10 cellular contexts compared by ENCODE assay signal in genomic region chr2:74566423-74567085, GRCh38. TPM values are rescaled to one million over a fixed set of nuclear protein-coding genes. Genes with fewer than 3 reads are reported as not detected.
DNase-seq lines count a peak whose midpoint lies in the region; FAIRE-seq and TF ChIP-seq lines count a peak whose summit lies in the region.
"Had no signal": no experiment of that assay in that cellular context is flagged by ENCODE, and none has a peak within 500 bp of the region (broad histone marks: within the 10 kb centered on the region; RNA-seq: fewer than 3 reads in every experiment).

No MANE protein-coding gene starts in this region.

- CTCF ChIA-PET in AG04450 (lab: Charles Lee): interaction anchor here (1.3 to 1.9 kb wide), 3 partner anchors 8 to 22 kb away, joined by 5 to 7 read pairs (median 6); no protein-coding TSS in a partner anchor

- H3K9me3 Mint-ChIP-seq in endothelial cell (ENCODE audit: unreplicated experiment): no peaks in the 10 kb centered on the region

- H3K9me3 ChIP-seq in AG04450 (ENCODE audit: control insufficient read depth, insufficient read depth, low read length): no peaks in the 10 kb centered on the region

- H3K27me3 ChIP-seq in AG04450 (ENCODE audit: control insufficient read depth, insufficient read depth, low read length): no peaks in the 10 kb centered on the region

- H3K4me3 Mint-ChIP-seq in endothelial cell (ENCODE audit: unreplicated experiment): no peak overlapping the region

- H3K27ac ChIP-seq in AG04450 (ENCODE audit: low read depth, low read length): peak overlapping the region; percentile 69

- no peak for DNase-seq in AG04450 (ENCODE audit: low read depth, low spot score)
- no peak for DNase-seq in GM12892 (ENCODE audit: insufficient read length)
- DNase-seq in SK-MEL-5 (ENCODE audit: low read depth, low spot score): peak; percentile 59
- DNase-seq in fibroblast of the aortic adventitia (ENCODE audit: low read depth): peak; percentile 95
- DNase-seq in NCI-H82 (lab: John Stamatoyannopoulos, UW): no peak
- DNase-seq in endothelial cell (ENCODE audit: low spot score): no peak
- DNase-seq in Kasumi-1 (lab: John Stamatoyannopoulos, UW): no peak
- no peak for DNase-seq in stimulated activated naive CD4-positive, alpha-beta T cell (lab: John Stamatoyannopoulos, UW)
- DNase-seq: GF-D8 had no signal

- no peak for TF ChIP-seq POLR2A in GM12892 (IDR thresholded peaks at IDR 0.05; ENCODE audit: low read depth, low read length)

- peak; percentile 38 for FAIRE-seq in GM12892 (lab: Jason Lieb, UNC)
- FAIRE-seq: endometrium had no signal

- POLR2A ChIA-PET in AG04450 (lab: Yijun Ruan, JAX): interaction anchor here (0.7 to 1.7 kb wide), 4 partner anchors 10 to 37 kb away, joined by 4 to 7 read pairs (median 5); partner anchors contain the start of genes AUP1, HTRA2 and LOXL3

- in situ Hi-C loops in SK-MEL-5 (cut with HindIII; ENCODE audit: low pct_unique_long_range_greater_than_20kb, low sequenced_read_pairs): no loop called here

- peaks cover 10% of the 10 kb centered on the region for H3K27me3 Mint-ChIP-seq in endothelial cell (ENCODE audit: unreplicated experiment)

- H3K4me3 ChIP-seq in AG04450 (ENCODE audit: low read depth, low read length) (no peak overlapping the region), fibroblast of the aortic adventitia (ENCODE audit: low read depth, low read length) (no peak overlapping the region)

- no peaks in the 10 kb centered on the region for H3K36me3 Mint-ChIP-seq in endothelial cell (ENCODE audit: low read depth, unreplicated experiment)

- H3K4me1 Mint-ChIP-seq in endothelial cell (ENCODE audit: unreplicated experiment): peaks cover 10% of the 10 kb centered on the region

- H3K27ac Mint-ChIP-seq in endothelial cell (ENCODE audit: unreplicated experiment): no peak overlapping the region

- TF ChIP-seq CTCF in AG04450 (IDR thresholded peaks at IDR 0.05; ENCODE audit: low read depth, low read length) (no peak), fibroblast of the aortic adventitia (IDR thresholded peaks at IDR 0.05; ENCODE audit: insufficient read depth, low read length) (no peak), endothelial cell (IDR thresholded peaks at IDR 0.05; ENCODE audit: unreplicated experiment) (no peak)

RNA-seq across cellular contexts. Expression of gene DOK1, which starts 12.0 kb away (rescaled TPM):
- 16.8 and 24.4 TPM in 2 replicates for polyA plus RNA-seq in AG04450 (2011; rRNA removed)
- 20.9 and 31.4 TPM in 2 replicates for polyA minus RNA-seq in AG04450 (2011; rRNA and poly(A)+ RNA removed)
- polyA plus RNA-seq in GM12892 (2012; ENCODE audit: missing spikeins): 30.5 TPM
- total RNA-seq in SK-MEL-5 (2014; rRNA removed; shearing (Covaris generic)): 3.5 and 3.9 TPM in 2 replicates
- polyA plus RNA-seq in SK-MEL-5 (2015; cell fraction: cytosol; rRNA removed): 16.9 and 17.8 TPM in 2 replicates
- polyA plus RNA-seq in SK-MEL-5 (2015; cell fraction: nucleus; rRNA removed): 14.6 and 18.5 TPM in 2 replicates
- total RNA-seq in fibroblast of the aortic adventitia (ENCODE audit: low replicate concordance): 11.4 and 36.9 TPM in 2 replicates
- total RNA-seq in endothelial cell (ENCODE audit: unreplicated experiment): 27.8 TPM

RNA-seq across cellular contexts. Expression of gene LOXL3, which starts 12.8 kb away (rescaled TPM):
- 41.1 and 46.2 TPM in 2 replicates for polyA plus RNA-seq in AG04450 (2011; rRNA removed)
- polyA minus RNA-seq in AG04450 (2011; rRNA and poly(A)+ RNA removed): 31.0 and 43.9 TPM in 2 replicates
- 21.0 TPM for polyA plus RNA-seq in GM12892 (2012; ENCODE audit: missing spikeins)
- 29.6 and 30.4 TPM in 2 replicates for total RNA-seq in SK-MEL-5 (2014; rRNA removed; shearing (Covaris generic))
- polyA plus RNA-seq in SK-MEL-5 (2015; cell fraction: cytosol; rRNA removed): 50.1 and 58.5 TPM in 2 replicates
- 101 and 107 TPM in 2 replicates for polyA plus RNA-seq in SK-MEL-5 (2015; cell fraction: nucleus; rRNA removed)
- total RNA-seq in fibroblast of the aortic adventitia (ENCODE audit: low replicate concordance) (11.9 and 18.5 TPM in 2 replicates), endothelial cell (ENCODE audit: unreplicated experiment) (10.0 TPM)

RNA-seq across cellular contexts. Expression of gene HTRA2, which starts 36.8 kb away (rescaled TPM):
- polyA plus RNA-seq in AG04450 (2011; rRNA removed): 20.2 and 22.4 TPM in 2 replicates
- 20.1 and 27.3 TPM in 2 replicates for polyA minus RNA-seq in AG04450 (2011; rRNA and poly(A)+ RNA removed)
- polyA plus RNA-seq in GM12892 (2012; ENCODE audit: missing spikeins): 56.6 TPM
- total RNA-seq in SK-MEL-5 (2014; rRNA removed; shearing (Covaris generic)): 99.6 and 106 TPM in 2 replicates
- 80.9 and 83.0 TPM in 2 replicates for polyA plus RNA-seq in SK-MEL-5 (2015; cell fraction: cytosol; rRNA removed)
- polyA plus RNA-seq in SK-MEL-5 (2015; cell fraction: nucleus; rRNA removed): 134 and 180 TPM in 2 replicates
- total RNA-seq in fibroblast of the aortic adventitia (ENCODE audit: low replicate concordance) (27.1 and 32.9 TPM in 2 replicates), endothelial cell (ENCODE audit: unreplicated experiment) (44.3 TPM)

RNA-seq across cellular contexts. Expression of gene AUP1, which starts 37.0 kb away (rescaled TPM):
- polyA plus RNA-seq in AG04450 (2011; rRNA removed): 51.9 and 64.4 TPM in 2 replicates
- polyA minus RNA-seq in AG04450 (2011; rRNA and poly(A)+ RNA removed): 46.1 and 58.0 TPM in 2 replicates
- polyA plus RNA-seq in GM12892 (2012; ENCODE audit: missing spikeins): 82.7 TPM
- 366 and 433 TPM in 2 replicates for total RNA-seq in SK-MEL-5 (2014; rRNA removed; shearing (Covaris generic))
- 301 and 335 TPM in 2 replicates for polyA plus RNA-seq in SK-MEL-5 (2015; cell fraction: cytosol; rRNA removed)
- 1,451 and 2,044 TPM in 2 replicates for polyA plus RNA-seq in SK-MEL-5 (2015; cell fraction: nucleus; rRNA removed)
- total RNA-seq in fibroblast of the aortic adventitia (ENCODE audit: low replicate concordance) (18.1 and 88.0 TPM in 2 replicates), endothelial cell (ENCODE audit: unreplicated experiment) (117 TPM)

RNA-seq across cellular contexts. Expression of gene DQX1, which starts 40.5 kb away (rescaled TPM):
- 0.02 TPM in 1 of 2 replicates, not detected in the other for polyA plus RNA-seq in AG04450 (2011; rRNA removed)
- polyA minus RNA-seq in AG04450 (2011; rRNA and poly(A)+ RNA removed): 0.18 TPM in 1 of 2 replicates, not detected in the other
- 0.93 TPM for polyA plus RNA-seq in GM12892 (2012; ENCODE audit: missing spikeins)
- total RNA-seq in SK-MEL-5 (2014; rRNA removed; shearing (Covaris generic)): 0.16 and 0.21 TPM in 2 replicates
- 0.25 and 0.47 TPM in 2 replicates for polyA plus RNA-seq in SK-MEL-5 (2015; cell fraction: cytosol; rRNA removed)
- 1.4 and 5.1 TPM in 2 replicates for polyA plus RNA-seq in SK-MEL-5 (2015; cell fraction: nucleus; rRNA removed)
- total RNA-seq in fibroblast of the aortic adventitia (ENCODE audit: low replicate concordance) (0.27 TPM in 1 of 2 replicates, not detected in the other), endothelial cell (ENCODE audit: unreplicated experiment) (3.5 TPM)

Comparison
In these comparisons a context has a peak if more than half of its experiments do, and no peak if none do; other contexts are left out.
1. DNase-seq: peak in SK-MEL-5 (single experiment) and fibroblast of the aortic adventitia (single experiment); none in AG04450 (single experiment), GM12892 (single experiment), NCI-H82 (single experiment), endothelial cell (single experiment), Kasumi-1 (0 of 2) and stimulated activated naive CD4-positive, alpha-beta T cell (0 of 6).